In genomic region chr6:43807228-43808061, GRCh38 we compare ENCODE assay signal across 10 cellular contexts. TPM values are rescaled to one million over a fixed set of nuclear protein-coding genes. Genes with fewer than 3 reads are reported as not detected.
DNase-seq lines count a peak whose midpoint lies in the region; TF ChIP-seq lines count a peak whose summit lies in the region.
"Had no signal": no experiment of that assay in that cellular context is flagged by ENCODE, and none has a peak within 500 bp of the region (broad histone marks: within the 10 kb centered on the region; RNA-seq: fewer than 3 reads in every experiment).

No MANE protein-coding gene starts in this region.

- DNase-seq in OCI-M2 (lab: John Stamatoyannopoulos, UW; ENCODE audit: unreplicated experiment) (peak; percentile 49), foreskin melanocyte (peak; percentile 3), retina (peak; percentile 37), NCI-H128 (lab: John Stamatoyannopoulos, UW; ENCODE audit: unreplicated experiment) (no peak), NCI-H1694 treated with DMSO at 0.1 percent for 48 hours (lab: John Stamatoyannopoulos, UW) (no peak), cerebellum (ENCODE audit: low spot score) (no peak)
- DNase-seq: effector CD4-positive, alpha-beta T cell; NCI-H345 had no signal

- no peak for TF ChIP-seq CTCF in HEK293 (tag by site-specific recombination; IDR thresholded peaks at IDR 0.05)

- H3K4me1 ChIP-seq in HEK293 (ENCODE audit: control insufficient read depth, insufficient read depth, low read length) = peaks cover 14% of the 10 kb centered on the region

- no peaks in the 10 kb centered on the region for H3K36me3 ChIP-seq in HEK293 (ENCODE audit: control insufficient read depth in 2 of 2, insufficient read depth in 1 of 2, low read length in 2 of 2)

- no peak overlapping the region for H3K27ac ChIP-seq in HEK293 (ENCODE audit: extremely low read depth, low read depth, low read length)
- H3K27ac ChIP-seq: HL-60 had no signal

- CTCF ChIA-PET in HEK293 (lab: Yijun Ruan, JAX) = interaction anchor here (0.7 to 1.6 kb wide), 8 partner anchors 8 to 83 kb away, joined by 3 to 18 read pairs (median 3); partner anchors contain the start of gene VEGFA

- POLR2A ChIA-PET in HEK293 (lab: Yijun Ruan, JAX) = interaction anchor here (0.6 to 1.5 kb wide), 5 partner anchors 13 to 234 kb away, joined by 3 to 5 read pairs (median 3); partner anchors contain the start of gene VEGFA

- no peaks in the 10 kb centered on the region for H3K9me3 ChIP-seq in HEK293 (ENCODE audit: control insufficient read depth, insufficient read depth, low read depth, low read length)

- no peak overlapping the region for H3K4me3 ChIP-seq in HEK293 (ENCODE audit: low read depth, low read length)

TF ChIP-seq in HEK293, 187 proteins besides CTCF, POLR2A, EP300 and RAD21:
- peak; percentile 76 for TF ChIP-seq GLIS1 (tag by site-specific recombination; IDR thresholded peaks at IDR 0.05)
- TF ChIP-seq ZNF350 (tag by site-specific recombination; IDR thresholded peaks at IDR 0.05) = no peak
- no peak for TF ChIP-seq ZNF513 (tag by site-specific recombination; IDR thresholded peaks at IDR 0.05)
- TF ChIP-seq ZBTB8A (tag by site-specific recombination; IDR thresholded peaks at IDR 0.05) = no peak
- peak; percentile 91 for TF ChIP-seq ZBTB20 (tag by site-specific recombination; IDR thresholded peaks at IDR 0.05)
- TF ChIP-seq ZNF610 (tag by site-specific recombination; IDR thresholded peaks at IDR 0.05; ENCODE audit: borderline replicate concordance) = no peak
- TF ChIP-seq ZBTB17 (tag by site-specific recombination; IDR thresholded peaks at IDR 0.05) = peak; percentile 88
- no peak for TF ChIP-seq ZNF280D (tag by site-specific recombination; IDR thresholded peaks at IDR 0.05)
- peak; percentile 59 for TF ChIP-seq OSR2 (tag by site-specific recombination; IDR thresholded peaks at IDR 0.05)
- TF ChIP-seq BCL6B (tag by site-specific recombination; IDR thresholded peaks at IDR 0.05) = no peak
- TF ChIP-seq ZNF132 (tag by site-specific recombination; IDR thresholded peaks at IDR 0.05; ENCODE audit: borderline replicate concordance) = no peak
- TF ChIP-seq KLF1 (tag by site-specific recombination; IDR thresholded peaks at IDR 0.05) = peak; percentile 50; the same call in 1 of the 2 replicates
- TF ChIP-seq ZIC2 (tag by site-specific recombination; IDR thresholded peaks at IDR 0.05) = peak; percentile 97
- TF ChIP-seq ZNF2 (tag by site-specific recombination; IDR thresholded peaks at IDR 0.05) = no peak
- TF ChIP-seq ZNF692 (tag by site-specific recombination; IDR thresholded peaks at IDR 0.05) = 0 out of 2 replicates have a peak, but pooled peaks have one; percentile 18
- no peak for TF ChIP-seq ZNF24 (tag by site-specific recombination; IDR thresholded peaks at IDR 0.05)
- peak; percentile 88 for TF ChIP-seq ZNF600 (tag by site-specific recombination; IDR thresholded peaks at IDR 0.05)
- TF ChIP-seq ZNF768 (tag by site-specific recombination; IDR thresholded peaks at IDR 0.05) = no peak
- 0 out of 2 replicates have a peak, but pooled peaks have one; percentile 41 for TF ChIP-seq ZNF366 (tag by site-specific recombination; conservative IDR thresholded peaks at IDR 0.05)
- no peak for TF ChIP-seq ZNF48 (tag by site-specific recombination; IDR thresholded peaks at IDR 0.05)
- TF ChIP-seq KLF16 (tag by site-specific recombination; IDR thresholded peaks at IDR 0.05) = no peak
- no peak for TF ChIP-seq ZBTB48 (tag by site-specific recombination; IDR thresholded peaks at IDR 0.05)

RNA-seq across cellular contexts. Expression of gene VEGFA, which starts 37.4 kb away (rescaled TPM):
- total RNA-seq in cerebellum = 34.4 TPM

Comparison
In these comparisons a context has a peak if more than half of its experiments do, and no peak if none do; other contexts are left out.
1. DNase-seq: peak in OCI-M2 (single experiment), foreskin melanocyte (single experiment) and retina (single experiment); none in NCI-H128 (single experiment), NCI-H1694 treated with DMSO at 0.1 percent for 48 hours (single experiment) and cerebellum (single experiment).